7 cellular contexts compared by ENCODE assay signal in the genomic region with DNA sequence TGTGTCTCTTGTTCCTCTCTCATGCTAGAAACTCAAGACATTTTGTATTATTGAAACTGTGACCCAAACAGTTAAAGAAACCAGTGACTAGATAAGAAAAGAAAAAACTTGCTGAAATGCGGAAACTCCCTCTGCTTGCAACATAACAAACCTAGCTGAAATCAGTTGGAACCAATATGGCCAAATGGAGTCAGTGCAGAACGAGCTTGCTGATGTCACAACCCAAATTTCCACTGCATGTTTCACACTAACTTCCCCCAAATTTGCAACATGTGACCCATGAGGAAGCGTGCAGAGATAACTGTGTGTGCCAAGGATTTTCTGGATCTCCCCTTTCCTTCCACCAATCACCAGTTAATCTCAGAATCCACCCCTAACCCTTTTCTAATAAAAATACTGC.
DNase-seq lines count a peak whose midpoint lies in the region; ATAC-seq and TF ChIP-seq lines count a peak whose summit lies in the region.

No MANE protein-coding gene starts in this region.

- H3K36me3 Mint-ChIP-seq in IgD-negative memory B cell = no peaks in the 10 kb centered on the region
- H3K36me3 Mint-ChIP-seq in stimulated activated naive CD8-positive, alpha-beta T cell treated with anti-CD3 and anti-CD28 coated beads, Interleukin-15, Interleukin-2, amounts not matched to agents 100 ng/mL and 50 ng/mL, for 24 hours (ENCODE audit: low read depth) = no peaks in the 10 kb centered on the region

- peak; percentile 98 for DNase-seq in fibroblast of pulmonary artery (ENCODE audit: low read depth)
- DNase-seq in EL = no peak
- no peak for DNase-seq in activated gamma-delta T cell treated with Interleukin-2 at 50 U/mL for 16 hours
- DNase-seq in GDM1 (lab: John Stamatoyannopoulos, UW) = no peak

- ATAC-seq in GM21423 (IDR thresholded peaks at IDR 0.05; ENCODE audit: unreplicated experiment) = peak; percentile 63

- peak overlapping the region; percentile 91 to 95 (median 93) for H3K27ac Mint-ChIP-seq in IgD-negative memory B cell
- H3K27ac Mint-ChIP-seq in stimulated activated naive CD8-positive, alpha-beta T cell treated with anti-CD3 and anti-CD28 coated beads, Interleukin-15, Interleukin-2, amounts not matched to agents 100 ng/mL and 50 ng/mL, for 24 hours = peak overlapping the region; percentile 4

- H3K27me3 Mint-ChIP-seq in IgD-negative memory B cell = no peaks in the 10 kb centered on the region
- H3K27me3 Mint-ChIP-seq in stimulated activated naive CD8-positive, alpha-beta T cell treated with anti-CD3 and anti-CD28 coated beads, Interleukin-15, Interleukin-2, amounts not matched to agents 100 ng/mL and 50 ng/mL, for 24 hours = no peaks in the 10 kb centered on the region

- H3K4me3 Mint-ChIP-seq in IgD-negative memory B cell = peak overlapping the region; percentile 2 to 54 (median 22)
- H3K4me3 Mint-ChIP-seq in stimulated activated naive CD8-positive, alpha-beta T cell treated with anti-CD3 and anti-CD28 coated beads, Interleukin-15, Interleukin-2, amounts not matched to agents 100 ng/mL and 50 ng/mL, for 24 hours = no peak overlapping the region

- TF ChIP-seq CTCF in fibroblast of pulmonary artery (IDR thresholded peaks at IDR 0.05; ENCODE audit: low read length, missing control alignments) = no peak

- no peaks in the 10 kb centered on the region for H3K9me3 Mint-ChIP-seq in IgD-negative memory B cell
- no peaks in the 10 kb centered on the region for H3K9me3 Mint-ChIP-seq in stimulated activated naive CD8-positive, alpha-beta T cell treated with anti-CD3 and anti-CD28 coated beads, Interleukin-15, Interleukin-2, amounts not matched to agents 100 ng/mL and 50 ng/mL, for 24 hours

- no peak overlapping the region for H3K4me3 ChIP-seq in fibroblast of pulmonary artery (replicated peaks; ENCODE audit: low read depth, low read length)

- H3K4me1 Mint-ChIP-seq in IgD-negative memory B cell = peaks cover 13 to 19% (median 15%) of the 10 kb centered on the region in 3 donors
- H3K4me1 Mint-ChIP-seq in stimulated activated naive CD8-positive, alpha-beta T cell treated with anti-CD3 and anti-CD28 coated beads, Interleukin-15, Interleukin-2, amounts not matched to agents 100 ng/mL and 50 ng/mL, for 24 hours (ENCODE audit: low read depth) = peaks cover 10% of the 10 kb centered on the region
